Comparison of ENCODE assay signal across 12 cellular contexts in the genomic region with DNA sequence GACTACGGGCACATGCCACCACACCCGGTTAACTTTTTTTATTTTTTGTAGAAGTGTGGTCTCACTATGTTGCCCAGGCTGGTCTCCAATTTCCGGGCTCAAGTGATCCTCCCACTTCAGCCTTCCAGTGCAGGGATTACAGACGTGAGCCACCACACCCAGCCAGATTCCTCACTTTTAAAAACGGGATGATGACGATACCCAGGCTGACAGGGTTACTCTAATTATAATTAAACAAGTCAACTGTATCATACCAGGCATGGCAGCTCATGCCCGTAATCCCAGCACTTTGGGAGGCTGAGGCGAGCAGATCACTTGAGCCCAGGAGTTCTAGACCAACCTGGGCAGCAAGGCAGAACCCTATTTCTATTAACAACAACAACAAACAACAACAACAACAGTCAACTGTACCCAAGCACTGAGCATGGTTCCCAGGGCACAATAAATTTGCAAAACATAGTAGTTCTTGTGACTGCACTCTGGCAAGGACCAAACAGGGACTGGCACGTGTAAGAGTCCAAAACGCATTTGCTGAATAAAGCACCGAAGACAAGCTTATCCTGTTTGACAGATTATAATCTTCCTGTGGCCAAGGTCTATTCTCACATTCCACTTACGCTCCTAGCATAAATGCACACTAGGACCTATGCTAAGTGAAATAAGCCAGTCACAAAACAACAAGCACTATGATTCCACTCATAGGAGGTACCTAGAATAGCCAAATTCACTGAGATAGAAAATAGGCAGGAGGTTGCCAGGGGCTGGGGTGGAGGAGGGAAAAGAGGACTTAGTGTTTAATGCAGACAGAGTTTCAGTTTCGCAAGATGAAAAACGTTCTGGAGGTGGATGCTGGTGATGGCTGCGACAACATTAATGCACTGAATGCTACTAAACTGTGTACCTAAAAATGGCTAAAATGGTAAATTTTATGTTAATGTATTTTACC.
A peak's percentile ranks its signal among the peaks of the same experiment; 100 is the strongest.
DNase-seq lines count a peak whose midpoint lies in the region; ATAC-seq and TF ChIP-seq lines count a peak whose summit lies in the region.
"Had no signal": no experiment of that assay in that cellular context is flagged by ENCODE, and none has a peak within 500 bp of the region (broad histone marks: within the 10 kb centered on the region; RNA-seq: fewer than 3 reads in every experiment).

No MANE protein-coding gene starts in this region.

- TF ChIP-seq CTCF in OCI-LY3 (IDR thresholded peaks at IDR 0.05; ENCODE audit: low read depth, low read length) = no peak
- TF ChIP-seq CTCF in fibroblast of villous mesenchyme (IDR thresholded peaks at IDR 0.05; ENCODE audit: insufficient read depth, low read depth, low read length) = no peak
- no peak for TF ChIP-seq CTCF in mucosa of descending colon (IDR thresholded peaks at IDR 0.05)

- H3K27ac Mint-ChIP-seq in stimulated activated naive CD8-positive, alpha-beta T cell treated with anti-CD3 and anti-CD28 coated beads, Interleukin-15, Interleukin-2, amounts not matched to agents 100 ng/mL and 50 ng/mL, for 24 hours = peak overlapping the region; percentile 54
- peak overlapping the region in 1 of 2 donors; percentile 61 for H3K27ac Mint-ChIP-seq in stimulated activated naive CD8-positive, alpha-beta T cell treated with anti-CD3 and anti-CD28 coated beads, Interleukin-15, amount 100 ng/mL, for 72 hours

- no peaks in the 10 kb centered on the region for H3K27me3 ChIP-seq in OCI-LY3 (ENCODE audit: low read depth, low read length)

- H3K4me3 ChIP-seq in OCI-LY3 (ENCODE audit: low read length) (no peak overlapping the region), fibroblast of villous mesenchyme (ENCODE audit: low read depth, low read length) (no peak overlapping the region), mucosa of descending colon (no peak overlapping the region)

- no peak overlapping the region for H3K27ac ChIP-seq in OCI-LY3 (ENCODE audit: low read length)
- H3K27ac ChIP-seq: parathyroid adenoma, RWPE1 had no signal

- H3K4me1 ChIP-seq in OCI-LY3 (ENCODE audit: low read length) = peaks cover 24% of the 10 kb centered on the region
- H3K4me1 ChIP-seq in mucosa of descending colon (ENCODE audit: low read depth) = peaks cover 3% of the 10 kb centered on the region
- H3K4me1 ChIP-seq: parathyroid adenoma had no signal

- intact Hi-C loops in mucosa of descending colon (cut with DNase I, micrococcal nuclease) = no loop called here

- H3K9me3 ChIP-seq in OCI-LY3 (ENCODE audit: insufficient read depth, low read length) (no peaks in the 10 kb centered on the region), mucosa of descending colon (no peaks in the 10 kb centered on the region)

- H3K27me3 Mint-ChIP-seq in stimulated activated naive CD8-positive, alpha-beta T cell treated with anti-CD3 and anti-CD28 coated beads, Interleukin-15, Interleukin-2, amounts not matched to agents 100 ng/mL and 50 ng/mL, for 24 hours = no peaks in the 10 kb centered on the region
- H3K27me3 Mint-ChIP-seq in stimulated activated naive CD8-positive, alpha-beta T cell treated with anti-CD3 and anti-CD28 coated beads, Interleukin-15, amount 100 ng/mL, for 72 hours = no peaks in the 10 kb centered on the region

- DNase-seq in stimulated activated naive CD8-positive, alpha-beta T cell treated with anti-CD3 and anti-CD28 coated beads, Interleukin-15, amount 100 ng/mL, for 72 hours = no peak
- DNase-seq in fibroblast of villous mesenchyme (ENCODE audit: low read depth) = peak; percentile 36
- no peak for DNase-seq in mucosa of descending colon
- DNase-seq in NCI-H510A (lab: John Stamatoyannopoulos, UW) = no peak
- no peak for DNase-seq in dermis blood vessel endothelial cell
- DNase-seq: NCI-H1436; stimulated activated CD4-positive, alpha-beta T cell treated with anti-CD3 and anti-CD28 coated beads, Interleukin-15, amount 100 ng/mL, for 24 hours had no signal

- H4K20me1 ChIP-seq in OCI-LY3 (ENCODE audit: insufficient read depth, low read length) = no peaks in the 10 kb centered on the region

- H3K4me1 Mint-ChIP-seq in stimulated activated naive CD8-positive, alpha-beta T cell treated with anti-CD3 and anti-CD28 coated beads, Interleukin-15, Interleukin-2, amounts not matched to agents 100 ng/mL and 50 ng/mL, for 24 hours (ENCODE audit: low read depth) = peaks cover 41% of the 10 kb centered on the region
- H3K4me1 Mint-ChIP-seq in stimulated activated naive CD8-positive, alpha-beta T cell treated with anti-CD3 and anti-CD28 coated beads, Interleukin-15, amount 100 ng/mL, for 72 hours = peaks cover 42% of the 10 kb centered on the region

- H3K36me3 ChIP-seq in OCI-LY3 (replicated peaks; ENCODE audit: low read depth, low read length) = no peaks in the 10 kb centered on the region
- H3K36me3 ChIP-seq in mucosa of descending colon (ENCODE audit: low read depth) = peaks cover 5% of the 10 kb centered on the region

- H3K9me3 Mint-ChIP-seq in stimulated activated naive CD8-positive, alpha-beta T cell treated with anti-CD3 and anti-CD28 coated beads, Interleukin-15, Interleukin-2, amounts not matched to agents 100 ng/mL and 50 ng/mL, for 24 hours = no peaks in the 10 kb centered on the region
- H3K9me3 Mint-ChIP-seq in stimulated activated naive CD8-positive, alpha-beta T cell treated with anti-CD3 and anti-CD28 coated beads, Interleukin-15, amount 100 ng/mL, for 72 hours = no peaks in the 10 kb centered on the region

- no peak overlapping the region for H3K9ac ChIP-seq in OCI-LY3 (ENCODE audit: low read length)
- H3K9ac ChIP-seq: parathyroid adenoma had no signal

- ATAC-seq in stimulated activated naive CD8-positive, alpha-beta T cell treated with anti-CD3 and anti-CD28 coated beads, Interleukin-15, amount 100 ng/mL, for 72 hours = no peak
- ATAC-seq in mucosa of descending colon = no peak
- ATAC-seq in HG02623 (IDR thresholded peaks at IDR 0.05; ENCODE audit: unreplicated experiment) = no peak

- 0 out of 2 replicates have a peak, but pooled peaks cover 2% of the 10 kb centered on the region for H3K79me2 ChIP-seq in OCI-LY3 (ENCODE audit: low read length)
- H3K79me2 ChIP-seq: parathyroid adenoma had no signal

- H2AFZ ChIP-seq in OCI-LY3 (ENCODE audit: low read depth, low read length) = no peak overlapping the region
- H2AFZ ChIP-seq: parathyroid adenoma had no signal

- no peak overlapping the region for H3K4me3 Mint-ChIP-seq in stimulated activated naive CD8-positive, alpha-beta T cell treated with anti-CD3 and anti-CD28 coated beads, Interleukin-15, Interleukin-2, amounts not matched to agents 100 ng/mL and 50 ng/mL, for 24 hours
- H3K4me3 Mint-ChIP-seq in stimulated activated naive CD8-positive, alpha-beta T cell treated with anti-CD3 and anti-CD28 coated beads, Interleukin-15, amount 100 ng/mL, for 72 hours = no peak overlapping the region

- peak overlapping the region; percentile 12; the same call in 1 of the 2 replicates for H3K4me2 ChIP-seq in OCI-LY3 (ENCODE audit: low read length)

- H3K36me3 Mint-ChIP-seq in stimulated activated naive CD8-positive, alpha-beta T cell treated with anti-CD3 and anti-CD28 coated beads, Interleukin-15, Interleukin-2, amounts not matched to agents 100 ng/mL and 50 ng/mL, for 24 hours (ENCODE audit: low read depth) = peaks cover 85% of the 10 kb centered on the region
